In the genomic region with DNA sequence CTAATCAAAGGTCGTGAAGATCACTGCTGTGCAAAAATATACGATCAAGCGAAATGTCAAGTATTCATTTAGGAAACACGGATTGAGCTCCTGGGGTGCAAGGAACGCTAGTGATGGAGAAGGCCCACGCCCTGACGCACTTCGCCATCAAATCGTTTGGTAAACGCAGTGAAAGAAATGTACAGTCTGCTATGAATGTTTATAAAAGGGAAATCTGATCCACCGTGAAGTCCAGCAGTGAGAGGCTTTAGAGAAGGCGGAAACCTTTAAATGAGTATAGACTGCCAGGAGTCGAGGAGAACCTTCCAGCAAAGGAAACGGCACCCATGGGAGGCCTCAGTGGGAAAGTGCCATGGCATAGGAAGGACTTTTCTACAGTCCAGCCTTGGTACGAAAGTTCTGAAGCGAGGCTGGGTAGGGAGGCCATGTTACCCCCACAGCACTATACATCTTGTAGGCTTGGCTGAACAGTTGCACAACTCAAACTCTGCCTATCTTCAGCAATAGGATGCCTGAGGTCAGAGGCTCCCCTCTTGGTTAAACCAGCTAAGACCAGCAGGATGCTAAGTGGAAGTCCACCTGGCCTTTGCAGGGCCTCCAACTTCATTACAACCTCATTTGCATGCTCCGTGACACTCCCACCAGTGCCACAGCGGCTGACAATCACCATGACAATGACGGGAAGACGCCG, we compare ENCODE assay signal across 13 cellular contexts. TPM values are rescaled to one million over a fixed set of nuclear protein-coding genes. Genes with fewer than 3 reads are reported as not detected.
DNase-seq lines count a peak whose midpoint lies in the region; TF ChIP-seq lines count a peak whose summit lies in the region.
"Had no signal": no experiment of that assay in that cellular context is flagged by ENCODE, and none has a peak within 500 bp of the region (broad histone marks: within the 10 kb centered on the region; RNA-seq: fewer than 3 reads in every experiment).

No MANE protein-coding gene starts in this region.

- no peak for DNase-seq in T-helper 2 cell treated with Interferon-gamma antibody and Interleukin-4, amounts not matched to agents 5 μg/mL and 100 μg/mL, for 36 hours (ENCODE audit: low spot score)
- DNase-seq in T-helper 2 cell, result no peak
- peak; percentile 26 for DNase-seq in HCEC 1CT
- DNase-seq in nephron progenitor cell, result no peak
- no peak for DNase-seq in NCI-H446 (lab: John Stamatoyannopoulos, UW)
- DNase-seq in SW480 (ENCODE audit: low spot score), result no peak
- no peak for DNase-seq in middle frontal gyrus (ENCODE audit: extremely low spot score, low spot score)
- DNase-seq: central memory CD4-positive, alpha-beta T cell; KBM-7; WERI-Rb-1 had no signal

- no peaks in the 10 kb centered on the region for H3K27me3 Mint-ChIP-seq in T-helper 2 cell treated with Interferon-gamma antibody and Interleukin-4, amounts not matched to agents 5 μg/mL and 100 μg/mL, for 36 hours (ENCODE audit: low read depth)
- no peaks in the 10 kb centered on the region for H3K27me3 Mint-ChIP-seq in brain
- no peaks in the 10 kb centered on the region for H3K27me3 Mint-ChIP-seq in nephron progenitor cell (ENCODE audit: low read depth, poor library complexity)

- peaks cover 56% of the 10 kb centered on the region for H3K36me3 Mint-ChIP-seq in T-helper 2 cell treated with Interferon-gamma antibody and Interleukin-4, amounts not matched to agents 5 μg/mL and 100 μg/mL, for 36 hours (ENCODE audit: low read depth)
- peaks cover 58% of the 10 kb centered on the region for H3K36me3 Mint-ChIP-seq in brain
- H3K36me3 Mint-ChIP-seq in nephron progenitor cell (ENCODE audit: low read depth), result peaks cover 65% of the 10 kb centered on the region

- peak overlapping the region; percentile 12 for H3K27ac Mint-ChIP-seq in T-helper 2 cell treated with Interferon-gamma antibody and Interleukin-4, amounts not matched to agents 5 μg/mL and 100 μg/mL, for 36 hours
- peak overlapping the region in 4 of 5 experiments; percentile 6 to 93 (median 40) for H3K27ac Mint-ChIP-seq in brain
- peak overlapping the region; percentile 47 for H3K27ac Mint-ChIP-seq in nephron progenitor cell

- no peak for TF ChIP-seq CTCF in brain (conservative IDR thresholded peaks at IDR 0.05)
- no peak for TF ChIP-seq CTCF in nephron progenitor cell (IDR thresholded peaks at IDR 0.05)

- no peaks in the 10 kb centered on the region for H3K9me3 Mint-ChIP-seq in T-helper 2 cell treated with Interferon-gamma antibody and Interleukin-4, amounts not matched to agents 5 μg/mL and 100 μg/mL, for 36 hours
- H3K9me3 Mint-ChIP-seq in brain (no peaks in the 10 kb centered on the region), nephron progenitor cell (no peaks in the 10 kb centered on the region)
- H3K9me3 Mint-ChIP-seq: activated T-cell treated with anti-CD3 and anti-CD28 coated beads, Interleukin-2, amount 50 U/mL, for 4 hours; neural crest cell had no signal

- H3K4me3 Mint-ChIP-seq in T-helper 2 cell treated with Interferon-gamma antibody and Interleukin-4, amounts not matched to agents 5 μg/mL and 100 μg/mL, for 36 hours, result no peak overlapping the region
- H3K4me3 Mint-ChIP-seq in brain (no peak overlapping the region), nephron progenitor cell (no peak overlapping the region)
- H3K4me3 Mint-ChIP-seq: neural crest cell had no signal

- H3K4me1 Mint-ChIP-seq in T-helper 2 cell treated with Interferon-gamma antibody and Interleukin-4, amounts not matched to agents 5 μg/mL and 100 μg/mL, for 36 hours (ENCODE audit: low read depth), result peaks cover 23% of the 10 kb centered on the region
- peaks cover 12% of the 10 kb centered on the region for H3K4me1 Mint-ChIP-seq in brain
- H3K4me1 Mint-ChIP-seq in nephron progenitor cell, result peaks cover 15% of the 10 kb centered on the region

RNA-seq across cellular contexts. Expression of gene PCID2, which starts 20.4 kb away (rescaled TPM):
- polyA plus RNA-seq in brain (ENCODE audit: insufficient read depth, low read depth, low replicate concordance), result 24.2 TPM

RNA-seq across cellular contexts. Expression of gene CUL4A, which starts 21.4 kb away (rescaled TPM):
- 31.7 TPM for polyA plus RNA-seq in brain (ENCODE audit: insufficient read depth, low read depth, low replicate concordance)

RNA-seq across cellular contexts. Expression of gene PROZ, which starts 29.6 kb away (rescaled TPM):
- polyA plus RNA-seq in brain (ENCODE audit: insufficient read depth, low read depth, low replicate concordance), result not detected
